ENCODE assay signal across 22 cellular contexts in genomic region chr6:158796353-158796752, GRCh38. TPM values are rescaled to one million over a fixed set of nuclear protein-coding genes. Genes with fewer than 3 reads are reported as not detected.
DNase-seq lines count a peak whose midpoint lies in the region; ATAC-seq, FAIRE-seq and TF ChIP-seq lines count a peak whose summit lies in the region.
"Had no signal": no experiment of that assay in that cellular context is flagged by ENCODE, and none has a peak within 500 bp of the region (broad histone marks: within the 10 kb centered on the region; RNA-seq: fewer than 3 reads in every experiment).

No MANE protein-coding gene starts in this region.

- peak overlapping the region; percentile 83; the same call in 1 of the 2 replicates for H3K27ac ChIP-seq in Karpas-422 (ENCODE audit: low read length)
- no peak overlapping the region for H3K27ac ChIP-seq in astrocyte (ENCODE audit: low read depth, low read length)
- H3K27ac ChIP-seq in osteoblast (ENCODE audit: low read depth, low read length) = peak overlapping the region; percentile 72
- H3K27ac ChIP-seq: 22Rv1, esophagus muscularis mucosa, HL-60 had no signal

- no peaks in the 10 kb centered on the region for H3K9me3 Mint-ChIP-seq in T-helper 1 cell treated with Interleukin-12 subunit alpha and Interleukin-12 subunit beta and Interleukin-4 antibody, amounts not matched to agents 30 μg/mL and 1 μg/mL, for 36 hours
- H3K9me3 Mint-ChIP-seq in astrocyte (ENCODE audit: unreplicated experiment) = no peaks in the 10 kb centered on the region

- H3K4me3 ChIP-seq in Karpas-422 (ENCODE audit: low read length) (no peak overlapping the region), astrocyte (ENCODE audit: insufficient read depth, low read depth, low read length) (no peak overlapping the region), osteoblast (ENCODE audit: insufficient read depth, low read length) (no peak overlapping the region)
- H3K4me3 ChIP-seq: esophagus muscularis mucosa, right lobe of liver had no signal

- ATAC-seq in activated CD4-positive, CD25-positive, alpha-beta regulatory T cell treated with anti-CD3 and anti-CD28 coated beads, Interleukin-2, amount 50 U/mL, for 24 hours = no peak
- no peak for ATAC-seq in HG03565 (IDR thresholded peaks at IDR 0.05; ENCODE audit: unreplicated experiment)
- ATAC-seq: right lobe of liver had no signal

- no peak overlapping the region for H3K4me3 Mint-ChIP-seq in T-helper 1 cell treated with Interleukin-12 subunit alpha and Interleukin-12 subunit beta and Interleukin-4 antibody, amounts not matched to agents 30 μg/mL and 1 μg/mL, for 36 hours
- H3K4me3 Mint-ChIP-seq in astrocyte (ENCODE audit: unreplicated experiment) = no peak overlapping the region

- H3K27ac Mint-ChIP-seq in T-helper 1 cell treated with Interleukin-12 subunit alpha and Interleukin-12 subunit beta and Interleukin-4 antibody, amounts not matched to agents 30 μg/mL and 1 μg/mL, for 36 hours = peak overlapping the region; percentile 5
- H3K27ac Mint-ChIP-seq in astrocyte (ENCODE audit: unreplicated experiment) = peak overlapping the region; percentile 7

- H3K36me3 ChIP-seq in Karpas-422 (ENCODE audit: insufficient read depth, low read length) (no peaks in the 10 kb centered on the region; the same call in 1 of the 2 replicates), astrocyte (ENCODE audit: insufficient read depth, low read length) (no peaks in the 10 kb centered on the region), osteoblast (ENCODE audit: insufficient read depth, low read length) (no peaks in the 10 kb centered on the region)
- H3K36me3 ChIP-seq: esophagus muscularis mucosa, right lobe of liver had no signal

- H3K4me1 ChIP-seq in Karpas-422 (ENCODE audit: low read length) = peaks cover 86% of the 10 kb centered on the region
- H3K4me1 ChIP-seq in astrocyte (ENCODE audit: insufficient read depth, low read length) = peaks cover 27% of the 10 kb centered on the region
- H3K4me1 ChIP-seq in osteoblast (ENCODE audit: insufficient read depth, low read length) = peaks cover 35% of the 10 kb centered on the region

- H3K27me3 ChIP-seq in Karpas-422 (ENCODE audit: low read length) (no peaks in the 10 kb centered on the region), astrocyte (ENCODE audit: insufficient read depth, low read length) (no peaks in the 10 kb centered on the region), osteoblast (ENCODE audit: insufficient read depth, low read length) (no peaks in the 10 kb centered on the region)
- H3K27me3 ChIP-seq: esophagus muscularis mucosa, right lobe of liver had no signal

- H4K20me1 ChIP-seq in Karpas-422 (ENCODE audit: insufficient read depth, low read depth, low read length) (peaks cover 63% of the 10 kb centered on the region), astrocyte (ENCODE audit: insufficient read depth, low read length) (peaks cover 70% of the 10 kb centered on the region), osteoblast (ENCODE audit: insufficient read depth, low read length) (peaks cover 3% of the 10 kb centered on the region)

- TF ChIP-seq CTCF in astrocyte (IDR thresholded peaks at IDR 0.05; ENCODE audit: insufficient read depth, low read depth, low read length) (no peak), osteoblast (IDR thresholded peaks at IDR 0.05; ENCODE audit: extremely low read depth, low read depth, low read length) (no peak)

- H3K9ac ChIP-seq in Karpas-422 (ENCODE audit: low read length) (no peak overlapping the region), astrocyte (ENCODE audit: low read length) (no peak overlapping the region)

- H3K4me1 Mint-ChIP-seq in T-helper 1 cell treated with Interleukin-12 subunit alpha and Interleukin-12 subunit beta and Interleukin-4 antibody, amounts not matched to agents 30 μg/mL and 1 μg/mL, for 36 hours (ENCODE audit: low read depth) = peaks cover 53% of the 10 kb centered on the region
- peaks cover 31% of the 10 kb centered on the region for H3K4me1 Mint-ChIP-seq in astrocyte (ENCODE audit: low read depth, unreplicated experiment)

- H2AFZ ChIP-seq in Karpas-422 (ENCODE audit: low read length) = no peak overlapping the region
- no peak overlapping the region for H2AFZ ChIP-seq in astrocyte (ENCODE audit: low read depth, low read length)
- H2AFZ ChIP-seq in osteoblast (ENCODE audit: low read length) = no peak overlapping the region

- H3K9me3 ChIP-seq in Karpas-422 (ENCODE audit: low read length) = no peaks in the 10 kb centered on the region
- H3K9me3 ChIP-seq in astrocyte (ENCODE audit: insufficient read depth, low read depth, low read length) = no peaks in the 10 kb centered on the region
- no peaks in the 10 kb centered on the region for H3K9me3 ChIP-seq in osteoblast (ENCODE audit: low read depth, low read length)
- H3K9me3 ChIP-seq: esophagus muscularis mucosa, right lobe of liver had no signal

- peaks cover 13% of the 10 kb centered on the region for H3K36me3 Mint-ChIP-seq in T-helper 1 cell treated with Interleukin-12 subunit alpha and Interleukin-12 subunit beta and Interleukin-4 antibody, amounts not matched to agents 30 μg/mL and 1 μg/mL, for 36 hours (ENCODE audit: low read depth)
- H3K36me3 Mint-ChIP-seq in astrocyte (ENCODE audit: low read depth, unreplicated experiment) = peaks cover 3% of the 10 kb centered on the region

- no peaks in the 10 kb centered on the region for H3K27me3 Mint-ChIP-seq in T-helper 1 cell treated with Interleukin-12 subunit alpha and Interleukin-12 subunit beta and Interleukin-4 antibody, amounts not matched to agents 30 μg/mL and 1 μg/mL, for 36 hours (ENCODE audit: low read depth)
- no peaks in the 10 kb centered on the region for H3K27me3 Mint-ChIP-seq in astrocyte (ENCODE audit: low read depth, unreplicated experiment)

- no peaks in the 10 kb centered on the region for H3K9me2 ChIP-seq in Karpas-422 (replicated peaks; ENCODE audit: insufficient read depth, low read length)

- peaks cover 99% of the 10 kb centered on the region for H3K79me2 ChIP-seq in Karpas-422 (ENCODE audit: low read length)
- peaks cover 98% of the 10 kb centered on the region for H3K79me2 ChIP-seq in astrocyte (ENCODE audit: insufficient read depth, low read length)
- H3K79me2 ChIP-seq in osteoblast (ENCODE audit: insufficient read depth, low read length) = peaks cover 90% of the 10 kb centered on the region

- FAIRE-seq in astrocyte (lab: Jason Lieb, UNC) = no peak
- FAIRE-seq: GM18507, H54 had no signal

- DNase-seq in T-helper 1 cell = no peak
- no peak for DNase-seq in Karpas-422
- no peak for DNase-seq in astrocyte (ENCODE audit: low read depth)
- no peak for DNase-seq in osteoblast (ENCODE audit: insufficient read length, low spot score, missing footprints)
- DNase-seq in NOMO-1 treated with DMSO at 0.1 percent for 48 hours (lab: John Stamatoyannopoulos, UW; ENCODE audit: unreplicated experiment) = no peak
- DNase-seq: activated CD4-positive, alpha-beta T cell treated with anti-CD3 and anti-CD28 coated beads for 48 hours; activated effector memory CD4-positive, alpha-beta T cell treated with anti-CD3 and anti-CD28 coated beads, Interleukin-2, amount 50 U/mL, for 16 hours; GDM1; hippocampal formation; NCI-H1694 treated with DMSO at 0.1 percent for 48 hours; NCI-H510A treated with DMSO at 0.1 percent for 48 hours; right lobe of liver; stimulated activated CD4-positive, alpha-beta T cell treated with anti-CD3 and anti-CD28 coated beads, Interleukin-4, amount 100 ng/mL, for 1 hour; stimulated activated naive CD4-positive, alpha-beta T cell treated with Interleukin-2 at 50 U/mL for 16 hours had no signal

- H3K4me2 ChIP-seq in Karpas-422 (ENCODE audit: low read depth, low read length, poor library complexity, severe bottlenecking) = no peak overlapping the region
- H3K4me2 ChIP-seq in astrocyte (ENCODE audit: low read length) = no peak overlapping the region
- H3K4me2 ChIP-seq in osteoblast (ENCODE audit: insufficient read depth, low read length) = no peak overlapping the region

RNA-seq across cellular contexts. Expression of gene EZR, which starts 22.8 kb away (rescaled TPM):
- total RNA-seq in Karpas-422 (2014; rRNA removed; shearing (Covaris generic); ENCODE audit: low replicate concordance) = 88.5 and 185 TPM in 2 replicates
- total RNA-seq in astrocyte (171 and 254 TPM in 2 replicates), osteoblast (69.8 and 89.4 TPM in 2 replicates)
